17 cellular contexts compared by ENCODE assay signal in genomic region chr10:86941991-86942421, GRCh38. TPM values are rescaled to one million over a fixed set of nuclear protein-coding genes. Genes with fewer than 3 reads are reported as not detected.
"Had no signal": no experiment of that assay in that cellular context is flagged by ENCODE, and none has a peak within 500 bp of the region (broad histone marks: within the 10 kb centered on the region; RNA-seq: fewer than 3 reads in every experiment).

No MANE protein-coding gene starts in this region.

- H3K36me3 Mint-ChIP-seq: activated naive CD4-positive, alpha-beta T cell treated with anti-CD3 and anti-CD28 coated beads, Interleukin-2, amount 50 U/mL, for 24 hours; natural killer cell treated with Interleukin-12 subunit alpha and Interleukin-12 subunit beta and Interleukin-15 and Interleukin-18, amount 100 ng/mL, for 72 hours had no signal

- H3K27ac ChIP-seq: body of pancreas had no signal

- H3K36me3 ChIP-seq: transverse colon had no signal

- H3K27me3 ChIP-seq: body of pancreas had no signal

- H3K4me3 ChIP-seq: body of pancreas, transverse colon had no signal

- H3K4me3 Mint-ChIP-seq: activated CD4-positive, alpha-beta T cell treated with anti-CD3 and anti-CD28 coated beads, Interleukin-2, amount 10 ng/mL, durations not matched to agents 7 days and 5 days; activated naive CD4-positive, alpha-beta T cell treated with anti-CD3 and anti-CD28 coated beads, Interleukin-2, amount 50 U/mL, for 24 hours; central memory CD8-positive, alpha-beta T cell; endodermal cell; natural killer cell treated with Interleukin-12 subunit alpha and Interleukin-12 subunit beta and Interleukin-15 and Interleukin-18, amount 100 ng/mL, for 72 hours; stimulated activated naive CD8-positive, alpha-beta T cell treated with anti-CD3 and anti-CD28 coated beads, Interleukin-15, amount 100 ng/mL, for 72 hours; T-helper 1 cell treated with Interleukin-12 subunit alpha and Interleukin-12 subunit beta and Interleukin-4 antibody, amounts not matched to agents 30 μg/mL and 1 μg/mL, for 36 hours had no signal

- DNase-seq: activated CD4-positive, alpha-beta T cell treated with anti-CD3 and anti-CD28 coated beads, Interleukin-2, amount 10 ng/mL, durations not matched to agents 7 days and 5 days; activated CD4-positive, CD25-positive, alpha-beta regulatory T cell; body of pancreas; dermis blood vessel endothelial cell; erythroblast; hypothalamus; occipital lobe; stimulated activated CD4-positive, alpha-beta T cell treated with anti-CD3 and anti-CD28 coated beads, Interleukin-4, amount 100 ng/mL, for 1 hour; stimulated activated naive CD8-positive, alpha-beta T cell treated with anti-CD3 and anti-CD28 coated beads, Interleukin-15, amount 100 ng/mL, for 72 hours; transverse colon had no signal

- H3K9me3 ChIP-seq: body of pancreas, transverse colon had no signal

- H3K27ac Mint-ChIP-seq: activated CD4-positive, alpha-beta T cell treated with anti-CD3 and anti-CD28 coated beads, Interleukin-2, amount 10 ng/mL, durations not matched to agents 7 days and 5 days; activated naive CD4-positive, alpha-beta T cell treated with anti-CD3 and anti-CD28 coated beads, Interleukin-2, amount 50 U/mL, for 24 hours; endodermal cell; natural killer cell treated with Interleukin-12 subunit alpha and Interleukin-12 subunit beta and Interleukin-15 and Interleukin-18, amount 100 ng/mL, for 72 hours; stimulated activated naive CD8-positive, alpha-beta T cell treated with anti-CD3 and anti-CD28 coated beads, Interleukin-15, amount 100 ng/mL, for 72 hours; T-helper 1 cell treated with Interleukin-12 subunit alpha and Interleukin-12 subunit beta and Interleukin-4 antibody, amounts not matched to agents 30 μg/mL and 1 μg/mL, for 36 hours had no signal

- H3K9me3 Mint-ChIP-seq: activated CD4-positive, alpha-beta T cell treated with anti-CD3 and anti-CD28 coated beads, Interleukin-2, amount 10 ng/mL, durations not matched to agents 7 days and 5 days; activated naive CD4-positive, alpha-beta T cell treated with anti-CD3 and anti-CD28 coated beads, Interleukin-2, amount 50 U/mL, for 24 hours; central memory CD8-positive, alpha-beta T cell; endodermal cell; natural killer cell treated with Interleukin-12 subunit alpha and Interleukin-12 subunit beta and Interleukin-15 and Interleukin-18, amount 100 ng/mL, for 72 hours; stimulated activated naive CD8-positive, alpha-beta T cell treated with anti-CD3 and anti-CD28 coated beads, Interleukin-15, amount 100 ng/mL, for 72 hours; T-helper 1 cell treated with Interleukin-12 subunit alpha and Interleukin-12 subunit beta and Interleukin-4 antibody, amounts not matched to agents 30 μg/mL and 1 μg/mL, for 36 hours had no signal

- H3K4me1 Mint-ChIP-seq: activated naive CD4-positive, alpha-beta T cell treated with anti-CD3 and anti-CD28 coated beads, Interleukin-2, amount 50 U/mL, for 24 hours; central memory CD8-positive, alpha-beta T cell had no signal

- H3K27me3 Mint-ChIP-seq: activated CD4-positive, alpha-beta T cell treated with anti-CD3 and anti-CD28 coated beads, Interleukin-2, amount 10 ng/mL, durations not matched to agents 7 days and 5 days; activated naive CD4-positive, alpha-beta T cell treated with anti-CD3 and anti-CD28 coated beads, Interleukin-2, amount 50 U/mL, for 24 hours; stimulated activated naive CD8-positive, alpha-beta T cell treated with anti-CD3 and anti-CD28 coated beads, Interleukin-15, amount 100 ng/mL, for 72 hours had no signal

RNA-seq across cellular contexts. Expression of gene MMRN2, which starts 15.4 kb away (rescaled TPM):
- total RNA-seq: activated CD4-positive, alpha-beta T cell treated with anti-CD3 and anti-CD28 coated beads, Interleukin-2, amount 10 ng/mL, durations not matched to agents 7 days and 5 days; activated CD8-positive, alpha-beta memory T cell treated with anti-CD3 and anti-CD28 coated beads for 36 hours; natural killer cell treated with Interleukin-12 subunit alpha and Interleukin-12 subunit beta and Interleukin-15 and Interleukin-18, amount 100 ng/mL, for 72 hours had no signal

RNA-seq across cellular contexts. Expression of gene SNCG, which starts 16.4 kb away (rescaled TPM):
- total RNA-seq: activated CD4-positive, alpha-beta T cell treated with anti-CD3 and anti-CD28 coated beads, Interleukin-2, amount 10 ng/mL, durations not matched to agents 7 days and 5 days; activated CD8-positive, alpha-beta memory T cell treated with anti-CD3 and anti-CD28 coated beads for 36 hours; mononuclear cell; natural killer cell treated with Interleukin-12 subunit alpha and Interleukin-12 subunit beta and Interleukin-15 and Interleukin-18, amount 100 ng/mL, for 72 hours had no signal

RNA-seq across cellular contexts. Expression of gene ADIRF, which starts 26.3 kb away (rescaled TPM):
- total RNA-seq: activated CD4-positive, alpha-beta T cell treated with anti-CD3 and anti-CD28 coated beads, Interleukin-2, amount 10 ng/mL, durations not matched to agents 7 days and 5 days; activated CD8-positive, alpha-beta memory T cell treated with anti-CD3 and anti-CD28 coated beads for 36 hours; mononuclear cell; natural killer cell treated with Interleukin-12 subunit alpha and Interleukin-12 subunit beta and Interleukin-15 and Interleukin-18, amount 100 ng/mL, for 72 hours; occipital lobe had no signal
